In genomic region chr16:70523621-70524405, GRCh38 we compare ENCODE assay signal across 8 cellular contexts. TPM values are rescaled to one million over a fixed set of nuclear protein-coding genes. Genes with fewer than 3 reads are reported as not detected.
DNase-seq lines count a peak whose midpoint lies in the region; ATAC-seq and TF ChIP-seq lines count a peak whose summit lies in the region.

Gene SF3B3 (plus strand): TSS chr16:70523816. CDS start chr16:70526657, 2,841 bp downstream.

- peaks cover 8% of the 10 kb centered on the region for H3K4me1 ChIP-seq in testis

- 0 to 1% methylated on average over 32 to 35 of the region's 35 CpGs for WGBS in testis, 2 donors

- H3K4me3 Mint-ChIP-seq in activated naive CD4-positive, alpha-beta T cell treated with anti-CD3 and anti-CD28 coated beads for 36 hours = peak within 1 kb of the TSS; percentile 94

- H3K27me3 ChIP-seq in testis = no peaks in the 10 kb centered on the region

- no peaks in the 10 kb centered on the region for H3K36me3 ChIP-seq in testis (ENCODE audit: low read depth, missing control alignments)

- H3K27ac Mint-ChIP-seq in activated naive CD4-positive, alpha-beta T cell treated with anti-CD3 and anti-CD28 coated beads for 36 hours = peak within 1 kb of the TSS; percentile 99

- peak within 1 kb of the TSS; percentile 78 to 98 for H3K4me3 ChIP-seq in testis

- H3K9me3 Mint-ChIP-seq in activated naive CD4-positive, alpha-beta T cell treated with anti-CD3 and anti-CD28 coated beads for 36 hours = no peaks in the 10 kb centered on the region

- peaks cover 53% of the 10 kb centered on the region for H3K36me3 Mint-ChIP-seq in activated naive CD4-positive, alpha-beta T cell treated with anti-CD3 and anti-CD28 coated beads for 36 hours (ENCODE audit: low read depth)

- in situ Hi-C loops in Caki2 (cut with HindIII; ENCODE audit: low pct_unique_long_range_greater_than_20kb, low sequenced_read_pairs) = no loop called here

- H3K9me3 ChIP-seq in testis = no peaks in the 10 kb centered on the region

- CTCF ChIA-PET in activated naive CD4-positive, alpha-beta T cell treated with anti-CD3 and anti-CD28 coated beads for 36 hours (lab: Charles Lee) = interaction anchor here (0.8 to 1.3 kb wide), 4 partner anchors 23 to 593 kb away, joined by 3 read pairs; no protein-coding TSS in a partner anchor

- intact Hi-C loops in activated naive CD4-positive, alpha-beta T cell treated with anti-CD3 and anti-CD28 coated beads for 36 hours (cut with micrococcal nuclease) = loop anchor here (1.0 to 10.0 kb wide), 10 partner anchors 48 to 269 kb away; partner anchors contain the start of genes AARS1, EXOSC6, FCSK and ST3GAL2
- intact Hi-C loops in testis (cut with DNase I; ENCODE audit: low total_unique reads) = loop anchor here (10.0 kb wide), 1 partner anchor 131 kb away; no protein-coding TSS in a partner anchor

- peaks cover 51% of the 10 kb centered on the region for H3K4me1 Mint-ChIP-seq in activated naive CD4-positive, alpha-beta T cell treated with anti-CD3 and anti-CD28 coated beads for 36 hours (ENCODE audit: low read depth)

- no peaks in the 10 kb centered on the region for H3K27me3 Mint-ChIP-seq in activated naive CD4-positive, alpha-beta T cell treated with anti-CD3 and anti-CD28 coated beads for 36 hours (ENCODE audit: low read depth)

- peak within 1 kb of the TSS; percentile 87 to 95 for H3K27ac ChIP-seq in testis

- TF ChIP-seq POLR2A in testis (IDR thresholded peaks at IDR 0.05) = no peak

- DNase-seq in Caki2 (ENCODE audit: low read depth) = peak; percentile 82
- peak; percentile 80 to 86 for DNase-seq in Kasumi-1 (lab: John Stamatoyannopoulos, UW)
- peak; percentile 64 to 72 for DNase-seq in SHP77 (lab: John Stamatoyannopoulos, UW)
- DNase-seq in activated naive CD4-positive, alpha-beta T cell treated with anti-CD3 and anti-CD28 coated beads for 36 hours = no peak
- DNase-seq in germinal center (ENCODE audit: low spot score) = peak; percentile 68
- DNase-seq in nucleus accumbens (lab: John Stamatoyannopoulos, UW) = peak in 55 of 56 donors; percentile 12 to 90 (median 70)
- DNase-seq in testis = peak; percentile 81

- ATAC-seq in GM21529 (IDR thresholded peaks at IDR 0.05; ENCODE audit: unreplicated experiment) = peak; percentile 38

- TF ChIP-seq CTCF in testis (IDR thresholded peaks at IDR 0.05) = no peak

RNA-seq across cellular contexts. Expression of gene SF3B3, which starts in this region (rescaled TPM):
- 33.8 and 40.4 TPM in 2 replicates for total RNA-seq in Caki2 (2014; rRNA removed; shearing (Covaris generic); ENCODE audit: low replicate concordance)
- total RNA-seq in activated naive CD4-positive, alpha-beta T cell treated with anti-CD3 and anti-CD28 coated beads for 36 hours = 100 to 1,000 TPM; 397 to 416 TPM
- 100 to 1,000 TPM; 143 to 181 TPM for total RNA-seq in testis
- 134 TPM for polyA plus RNA-seq in testis (ENCODE audit: insufficient read depth, low read depth, low replicate concordance)
